Comparison of ENCODE assay signal across 12 cellular contexts in the genomic region with DNA sequence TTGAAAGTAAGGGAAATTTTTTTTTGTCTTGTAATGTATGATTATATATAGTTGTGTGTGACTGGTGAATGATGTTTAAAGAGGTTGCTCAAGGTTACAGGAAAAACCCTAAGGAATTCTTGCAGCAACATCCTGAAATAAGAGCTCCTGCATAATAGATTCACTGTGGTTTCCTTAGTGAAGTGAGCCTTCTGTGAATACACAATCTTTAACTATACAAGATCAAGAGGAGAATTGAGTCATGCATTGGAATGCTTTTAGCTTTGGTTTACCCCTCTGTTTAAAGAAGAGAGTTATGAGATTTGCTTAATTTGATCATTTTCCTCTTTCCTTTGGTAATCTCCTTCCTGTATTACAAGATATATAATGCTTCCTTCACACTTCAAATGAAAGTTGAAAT.
A peak's percentile ranks its signal among the peaks of the same experiment; 100 is the strongest.
DNase-seq lines count a peak whose midpoint lies in the region; ATAC-seq, FAIRE-seq and TF ChIP-seq lines count a peak whose summit lies in the region.
"Had no signal": no experiment of that assay in that cellular context is flagged by ENCODE, and none has a peak within 500 bp of the region (broad histone marks: within the 10 kb centered on the region; RNA-seq: fewer than 3 reads in every experiment).

No MANE protein-coding gene starts in this region.

- H3K27me3 Mint-ChIP-seq in GM23338 (ENCODE audit: insufficient read depth, low read depth, poor library complexity) (no peaks in the 10 kb centered on the region), osteocyte (ENCODE audit: unreplicated experiment) (peaks cover 18% of the 10 kb centered on the region)

- peak overlapping the region; percentile 39 for H3K4me2 ChIP-seq in GM23338

- DNase-seq in GM23338 (ENCODE audit: low spot score): peak; percentile 63
- DNase-seq in RCC 7860 (ENCODE audit: low spot score): peak; percentile 83
- DNase-seq in epithelial cell of proximal tubule (ENCODE audit: low read depth): peak; percentile 68
- DNase-seq in osteocyte (ENCODE audit: extremely low spot score, unreplicated experiment): no peak
- DNase-seq: activated gamma-delta T cell, NCI-H146 had no signal

- no peaks in the 10 kb centered on the region for H3K27me3 ChIP-seq in GM23338 (ENCODE audit: insufficient read depth)

- H3K9me3 Mint-ChIP-seq in GM23338 (no peaks in the 10 kb centered on the region), osteocyte (ENCODE audit: unreplicated experiment) (no peaks in the 10 kb centered on the region)

- no peak overlapping the region; the same call in 1 of the 2 replicates for H3K27ac ChIP-seq in GM23338 (ENCODE audit: low read depth)
- H3K27ac ChIP-seq: prostate gland had no signal

- ATAC-seq in GM23338 (peak; percentile 48; the same call in 1 of the 3 replicates), HG02678 (IDR thresholded peaks at IDR 0.05; ENCODE audit: unreplicated experiment) (no peak), HG03095 (IDR thresholded peaks at IDR 0.05; ENCODE audit: unreplicated experiment) (no peak), HG02973 (IDR thresholded peaks at IDR 0.05; ENCODE audit: unreplicated experiment) (no peak), HG03442 (IDR thresholded peaks at IDR 0.05; ENCODE audit: unreplicated experiment) (no peak)

- FAIRE-seq in RCC 7860 (lab: Jason Lieb, UNC): peak; percentile 88
- FAIRE-seq: islet of Langerhans had no signal

- H3K4me1 Mint-ChIP-seq in GM23338 (peaks cover 17% of the 10 kb centered on the region), osteocyte (ENCODE audit: unreplicated experiment) (peaks cover 11% of the 10 kb centered on the region)

- H3K4me3 Mint-ChIP-seq in GM23338 (no peak overlapping the region), osteocyte (ENCODE audit: unreplicated experiment) (no peak overlapping the region)

- H4K20me1 ChIP-seq in GM23338 (replicated peaks; ENCODE audit: insufficient read depth): no peaks in the 10 kb centered on the region

- TF ChIP-seq CTCF in GM23338 (conservative IDR thresholded peaks at IDR 0.05; ENCODE audit: low read depth in 2 of 2) (no peak), epithelial cell of proximal tubule (conservative IDR thresholded peaks at IDR 0.05; ENCODE audit: low read depth, low read length) (no peak), osteocyte (IDR thresholded peaks at IDR 0.05) (no peak)

- peaks cover 6% of the 10 kb centered on the region for H3K4me1 ChIP-seq in GM23338 (ENCODE audit: insufficient read depth)
- H3K4me1 ChIP-seq: prostate gland had no signal

- no peaks in the 10 kb centered on the region for H3K36me3 ChIP-seq in GM23338 (ENCODE audit: insufficient read depth)
- H3K36me3 ChIP-seq: prostate gland had no signal

- no peaks in the 10 kb centered on the region for H3K36me3 Mint-ChIP-seq in GM23338 (ENCODE audit: low read depth)
- no peaks in the 10 kb centered on the region for H3K36me3 Mint-ChIP-seq in osteocyte (ENCODE audit: unreplicated experiment)

- H3F3A ChIP-seq in GM23338 (replicated peaks; ENCODE audit: low read depth): no peaks in the 10 kb centered on the region

- no peak overlapping the region for H2AFZ ChIP-seq in GM23338

- no peaks in the 10 kb centered on the region for H3K79me2 ChIP-seq in GM23338 (replicated peaks; ENCODE audit: insufficient read depth)

- no peak overlapping the region for H3K4me3 ChIP-seq in GM23338
- H3K4me3 ChIP-seq in epithelial cell of proximal tubule (ENCODE audit: low read depth, low read length): no peak overlapping the region
- H3K4me3 ChIP-seq: prostate gland had no signal

- peak overlapping the region; percentile 84 for H3K27ac Mint-ChIP-seq in GM23338
- H3K27ac Mint-ChIP-seq in osteocyte (ENCODE audit: unreplicated experiment): peak overlapping the region; percentile 72

- no peaks in the 10 kb centered on the region for H3K9me2 ChIP-seq in GM23338 (ENCODE audit: insufficient read depth)

TF ChIP-seq in GM23338, 12 proteins besides CTCF, POLR2A, EP300 and RAD21 (continues in another document):
- TF ChIP-seq STAT1 (IDR thresholded peaks at IDR 0.05; ENCODE audit: unreplicated experiment) (no peak), CREB1 (CRISPR knock-in tag; IDR thresholded peaks at IDR 0.05; ENCODE audit: low read depth) (no peak), EZH2 (IDR thresholded peaks at IDR 0.05; ENCODE audit: low read depth, unreplicated experiment) (no peak), ZNF114 (CRISPR knock-in tag; IDR thresholded peaks at IDR 0.05) (no peak), POLR2AphosphoS5 (IDR thresholded peaks at IDR 0.05; ENCODE audit: low read depth) (no peak), EZH2phosphoT487 (IDR thresholded peaks at IDR 0.05; ENCODE audit: unreplicated experiment) (no peak), ZNF331 (CRISPR knock-in tag; IDR thresholded peaks at IDR 0.05; ENCODE audit: low read depth) (no peak), NANOG (IDR thresholded peaks at IDR 0.05; ENCODE audit: borderline replicate concordance) (no peak)
- TF ChIP-seq, protein P1, sequence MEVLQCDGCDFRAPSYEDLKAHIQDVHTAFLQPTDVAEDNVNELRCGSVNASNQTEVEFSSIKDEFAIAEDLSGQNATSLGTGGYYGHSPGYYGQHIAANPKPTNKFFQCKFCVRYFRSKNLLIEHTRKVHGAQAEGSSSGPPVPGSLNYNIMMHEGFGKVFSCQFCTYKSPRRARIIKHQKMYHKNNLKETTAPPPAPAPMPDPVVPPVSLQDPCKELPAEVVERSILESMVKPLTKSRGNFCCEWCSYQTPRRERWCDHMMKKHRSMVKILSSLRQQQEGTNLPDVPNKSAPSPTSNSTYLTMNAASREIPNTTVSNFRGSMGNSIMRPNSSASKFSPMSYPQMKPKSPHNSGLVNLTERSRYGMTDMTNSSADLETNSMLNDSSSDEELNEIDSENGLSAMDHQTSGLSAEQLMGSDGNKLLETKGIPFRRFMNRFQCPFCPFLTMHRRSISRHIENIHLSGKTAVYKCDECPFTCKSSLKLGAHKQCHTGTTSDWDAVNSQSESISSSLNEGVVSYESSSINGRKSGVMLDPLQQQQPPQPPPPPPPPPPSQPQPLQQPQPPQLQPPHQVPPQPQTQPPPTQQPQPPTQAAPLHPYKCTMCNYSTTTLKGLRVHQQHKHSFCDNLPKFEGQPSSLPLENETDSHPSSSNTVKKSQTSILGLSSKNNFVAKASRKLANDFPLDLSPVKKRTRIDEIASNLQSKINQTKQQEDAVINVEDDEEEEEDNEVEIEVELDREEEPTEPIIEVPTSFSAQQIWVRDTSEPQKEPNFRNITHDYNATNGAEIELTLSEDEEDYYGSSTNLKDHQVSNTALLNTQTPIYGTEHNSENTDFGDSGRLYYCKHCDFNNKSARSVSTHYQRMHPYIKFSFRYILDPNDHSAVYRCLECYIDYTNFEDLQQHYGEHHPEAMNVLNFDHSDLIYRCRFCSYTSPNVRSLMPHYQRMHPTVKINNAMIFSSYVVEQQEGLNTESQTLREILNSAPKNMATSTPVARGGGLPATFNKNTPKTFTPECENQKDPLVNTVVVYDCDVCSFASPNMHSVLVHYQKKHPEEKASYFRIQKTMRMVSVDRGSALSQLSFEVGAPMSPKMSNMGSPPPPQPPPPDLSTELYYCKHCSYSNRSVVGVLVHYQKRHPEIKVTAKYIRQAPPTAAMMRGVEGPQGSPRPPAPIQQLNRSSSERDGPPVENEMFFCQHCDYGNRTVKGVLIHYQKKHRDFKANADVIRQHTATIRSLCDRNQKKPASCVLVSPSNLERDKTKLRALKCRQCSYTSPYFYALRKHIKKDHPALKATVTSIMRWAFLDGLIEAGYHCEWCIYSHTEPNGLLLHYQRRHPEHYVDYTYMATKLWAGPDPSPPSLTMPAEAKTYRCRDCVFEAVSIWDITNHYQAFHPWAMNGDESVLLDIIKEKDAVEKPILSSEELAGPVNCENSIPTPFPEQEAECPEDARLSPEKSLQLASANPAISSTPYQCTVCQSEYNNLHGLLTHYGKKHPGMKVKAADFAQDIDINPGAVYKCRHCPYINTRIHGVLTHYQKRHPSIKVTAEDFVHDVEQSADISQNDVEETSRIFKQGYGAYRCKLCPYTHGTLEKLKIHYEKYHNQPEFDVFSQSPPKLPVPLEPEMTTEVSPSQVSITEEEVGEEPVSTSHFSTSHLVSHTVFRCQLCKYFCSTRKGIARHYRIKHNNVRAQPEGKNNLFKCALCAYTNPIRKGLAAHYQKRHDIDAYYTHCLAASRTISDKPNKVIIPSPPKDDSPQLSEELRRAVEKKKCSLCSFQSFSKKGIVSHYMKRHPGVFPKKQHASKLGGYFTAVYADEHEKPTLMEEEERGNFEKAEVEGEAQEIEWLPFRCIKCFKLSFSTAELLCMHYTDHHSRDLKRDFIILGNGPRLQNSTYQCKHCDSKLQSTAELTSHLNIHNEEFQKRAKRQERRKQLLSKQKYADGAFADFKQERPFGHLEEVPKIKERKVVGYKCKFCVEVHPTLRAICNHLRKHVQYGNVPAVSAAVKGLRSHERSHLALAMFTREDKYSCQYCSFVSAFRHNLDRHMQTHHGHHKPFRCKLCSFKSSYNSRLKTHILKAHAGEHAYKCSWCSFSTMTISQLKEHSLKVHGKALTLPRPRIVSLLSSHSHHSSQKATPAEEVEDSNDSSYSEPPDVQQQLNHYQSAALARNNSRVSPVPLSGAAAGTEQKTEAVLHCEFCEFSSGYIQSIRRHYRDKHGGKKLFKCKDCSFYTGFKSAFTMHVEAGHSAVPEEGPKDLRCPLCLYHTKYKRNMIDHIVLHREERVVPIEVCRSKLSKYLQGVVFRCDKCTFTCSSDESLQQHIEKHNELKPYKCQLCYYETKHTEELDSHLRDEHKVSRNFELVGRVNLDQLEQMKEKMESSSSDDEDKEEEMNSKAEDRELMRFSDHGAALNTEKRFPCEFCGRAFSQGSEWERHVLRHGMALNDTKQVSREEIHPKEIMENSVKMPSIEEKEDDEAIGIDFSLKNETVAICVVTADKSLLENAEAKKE (CRISPR knock-in tag; IDR thresholded peaks at IDR 0.05): no peak
- TF ChIP-seq, protein P2, sequence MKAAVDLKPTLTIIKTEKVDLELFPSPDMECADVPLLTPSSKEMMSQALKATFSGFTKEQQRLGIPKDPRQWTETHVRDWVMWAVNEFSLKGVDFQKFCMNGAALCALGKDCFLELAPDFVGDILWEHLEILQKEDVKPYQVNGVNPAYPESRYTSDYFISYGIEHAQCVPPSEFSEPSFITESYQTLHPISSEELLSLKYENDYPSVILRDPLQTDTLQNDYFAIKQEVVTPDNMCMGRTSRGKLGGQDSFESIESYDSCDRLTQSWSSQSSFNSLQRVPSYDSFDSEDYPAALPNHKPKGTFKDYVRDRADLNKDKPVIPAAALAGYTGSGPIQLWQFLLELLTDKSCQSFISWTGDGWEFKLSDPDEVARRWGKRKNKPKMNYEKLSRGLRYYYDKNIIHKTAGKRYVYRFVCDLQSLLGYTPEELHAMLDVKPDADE (IDR thresholded peaks at IDR 0.05): no peak
